In the genomic region with DNA sequence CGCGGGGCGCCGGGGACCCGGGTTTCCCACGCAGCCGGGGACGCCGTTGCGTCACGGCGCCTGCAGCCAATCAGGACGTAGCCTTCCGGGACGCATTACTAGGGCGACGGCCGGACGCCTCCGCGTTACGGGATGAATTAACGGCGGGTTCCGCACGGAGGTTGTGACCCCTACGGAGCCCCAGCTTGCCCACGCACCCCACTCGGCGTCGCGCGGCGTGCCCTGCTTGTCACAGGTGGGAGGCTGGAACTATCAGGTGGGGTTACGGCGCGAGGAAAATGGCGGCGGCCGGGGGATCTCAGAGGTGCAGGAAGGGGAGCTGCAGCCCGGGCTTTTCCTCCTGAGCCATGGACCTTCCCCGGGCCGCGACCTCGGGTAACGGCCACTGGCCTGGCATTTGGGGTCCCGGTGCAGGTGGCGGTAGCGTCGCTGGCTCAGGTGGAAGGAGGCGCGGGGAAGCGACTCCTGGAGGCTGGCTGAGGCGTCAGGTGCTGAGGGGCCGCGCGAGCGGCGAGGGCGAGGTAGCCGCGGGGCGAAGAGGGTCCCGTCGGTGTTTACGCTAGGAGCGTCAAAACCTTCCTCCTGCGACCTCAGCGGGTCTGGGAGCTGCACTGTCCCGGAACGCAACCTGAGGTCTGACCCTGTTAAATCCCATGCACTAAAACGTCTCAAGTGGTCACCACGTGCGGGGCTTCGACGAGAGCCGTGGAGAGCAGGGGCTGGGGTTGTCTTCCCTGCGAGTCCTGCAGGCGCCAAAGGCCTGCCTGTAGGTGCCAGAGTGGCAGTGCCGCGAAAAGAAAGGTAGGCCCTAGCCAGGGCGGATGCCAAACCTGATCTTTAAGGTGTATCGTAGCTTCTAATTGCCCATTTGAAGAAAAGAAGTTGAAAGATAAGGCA, we compare ENCODE assay signal across 8 cellular contexts. TPM values are rescaled to one million over a fixed set of nuclear protein-coding genes. Genes with fewer than 3 reads are reported as not detected.
A peak's percentile ranks its signal among the peaks of the same experiment; 100 is the strongest.
DNase-seq lines count a peak whose midpoint lies in the region; ATAC-seq and TF ChIP-seq lines count a peak whose summit lies in the region.

Gene LCLAT1, plus strand, starts transcription at position 98 of the 897 bp plus-strand sequence. CDS start 78,345 bp downstream, outside the sequence.

- H3K9ac ChIP-seq in ES-I3 (ENCODE audit: low read depth, low read length): peak within 1 kb of the TSS; percentile 89

- peak within 1 kb of the TSS; percentile 84 for H3K4me3 Mint-ChIP-seq in osteocyte (ENCODE audit: unreplicated experiment)

- H3K4me3 ChIP-seq in thoracic aorta: peak within 1 kb of the TSS; percentile 98

- peak within 1 kb of the TSS; percentile 95 for H3K27ac Mint-ChIP-seq in osteocyte (ENCODE audit: unreplicated experiment)

- H3K4me1 Mint-ChIP-seq in osteocyte (ENCODE audit: unreplicated experiment): peaks cover 18% of the 10 kb centered on the region

- in situ Hi-C loops in KBM-7 (cut with MboI; ENCODE audit: low pct_unique_long_range_greater_than_20kb, low sequenced_read_pairs): no loop called here

- DNase-seq in KBM-7 (peak; percentile 81), SK-N-DZ (ENCODE audit: low spot score) (peak; percentile 78), globus pallidus (ENCODE audit: low spot score) (peak; percentile 41), osteocyte (ENCODE audit: extremely low spot score, unreplicated experiment) (peak; percentile 92), thoracic aorta (ENCODE audit: low spot score) (peak; percentile 11)
- peak; percentile 89 for DNase-seq in activated naive CD4-positive, alpha-beta T cell treated with Interleukin-2 at 50 U/mL for 16 hours

- H3K27me3 ChIP-seq in thoracic aorta (replicated peaks; ENCODE audit: insufficient read depth): no peaks in the 10 kb centered on the region

- TF ChIP-seq CTCF in osteocyte (IDR thresholded peaks at IDR 0.05) (peak; percentile 31), thoracic aorta (IDR thresholded peaks at IDR 0.05) (no peak)

- H3K36me3 Mint-ChIP-seq in osteocyte (ENCODE audit: unreplicated experiment): peaks cover 2% of the 10 kb centered on the region

- H3K4me1 ChIP-seq in ES-I3 (ENCODE audit: insufficient read depth, low read length): peaks cover 12% of the 10 kb centered on the region; the same call in 1 of the 2 replicates
- peaks cover 4 to 23% of the 10 kb centered on the region in 2 donors for H3K4me1 ChIP-seq in thoracic aorta (ENCODE audit: control insufficient read depth in 1 of 2, low read depth in 2 of 2)

- H3K36me3 ChIP-seq in ES-I3 (ENCODE audit: insufficient read depth, low read length) (no peaks in the 10 kb centered on the region), thoracic aorta (no peaks in the 10 kb centered on the region)

- no peaks in the 10 kb centered on the region for H3K27me3 Mint-ChIP-seq in osteocyte (ENCODE audit: unreplicated experiment)

- no peaks in the 10 kb centered on the region for H3K9me3 ChIP-seq in ES-I3 (ENCODE audit: control insufficient read depth, insufficient read depth, low read length)
- H3K9me3 ChIP-seq in thoracic aorta: no peaks in the 10 kb centered on the region

- no peaks in the 10 kb centered on the region for H3K9me3 Mint-ChIP-seq in osteocyte (ENCODE audit: unreplicated experiment)

- peak within 1 kb of the TSS; percentile 57 to 72 for H3K27ac ChIP-seq in thoracic aorta

- peak; percentile 95 for ATAC-seq in GM21723 (IDR thresholded peaks at IDR 0.05; ENCODE audit: unreplicated experiment)
- peak; percentile 64 for ATAC-seq in thoracic aorta (ENCODE audit: insufficient number of reproducible peaks, low FRiP score, low read depth)

RNA-seq across cellular contexts. Expression of gene LCLAT1, which starts in this region (rescaled TPM):
- 9.9 and 19.7 TPM in 2 replicates for polyA plus RNA-seq in SK-N-DZ (2014; cell fraction: cytosol; rRNA removed)
- polyA plus RNA-seq in SK-N-DZ (2014; cell fraction: nucleus; rRNA removed): 5.4 and 8.2 TPM in 2 replicates
- 13.6 and 18.2 TPM in 2 replicates for total RNA-seq in osteocyte
- total RNA-seq in thoracic aorta: 10 to 100 TPM; 14.8 to 43.9 TPM

Comparison
In these comparisons a context has a peak if more than half of its experiments do, and no peak if none do; other contexts are left out.
1. Peak in every context shown above with its lines: DNase-seq, ATAC-seq, H3K4me3 ChIP-seq and H3K27ac ChIP-seq.
2. DNase-seq: peak in every context shown above with its lines; median percentile 92 in osteocyte; 89 in activated naive CD4-positive, alpha-beta T cell treated with Interleukin-2 at 50 U/mL for 16 hours; 81 in KBM-7; 78 in SK-N-DZ; 41 in globus pallidus; 11 in thoracic aorta.